In the genomic region with DNA sequence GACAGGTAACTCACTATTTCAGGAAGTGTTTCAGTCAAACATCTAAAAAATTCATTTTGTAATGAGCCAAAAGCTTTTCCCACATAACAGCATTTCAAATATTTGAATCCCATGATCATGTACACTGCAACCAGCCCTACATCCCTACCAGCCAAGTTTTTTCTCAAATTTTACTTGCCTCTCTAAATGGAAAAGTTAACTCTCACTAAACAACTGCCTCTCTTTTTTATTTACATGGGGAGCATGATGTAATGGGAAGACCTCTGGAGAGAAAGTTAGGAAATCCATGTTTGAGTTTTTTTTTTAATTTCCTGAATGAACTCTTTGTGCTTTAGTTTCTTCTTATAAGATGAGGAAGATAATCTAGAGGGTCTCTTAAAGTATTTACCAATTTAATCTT, we compare ENCODE assay signal across 20 cellular contexts.
DNase-seq lines count a peak whose midpoint lies in the region; ATAC-seq and TF ChIP-seq lines count a peak whose summit lies in the region.
"Had no signal": no experiment of that assay in that cellular context is flagged by ENCODE, and none has a peak within 500 bp of the region (broad histone marks: within the 10 kb centered on the region; RNA-seq: fewer than 3 reads in every experiment).

No MANE protein-coding gene starts in this region.

- no peaks in the 10 kb centered on the region for H3K4me1 ChIP-seq in left lung
- H3K4me1 ChIP-seq in CD8-positive, alpha-beta T cell (ENCODE audit: insufficient read depth, low read length), result no peaks in the 10 kb centered on the region
- H3K4me1 ChIP-seq: Peyer's patch had no signal

- TF ChIP-seq CTCF in dorsolateral prefrontal cortex (IDR thresholded peaks at IDR 0.05 in 54 of 56, conservative IDR thresholded peaks at IDR 0.05 in 2 of 56; ENCODE audit: low read depth in 1 of 56, partially characterized antibody in 56 of 56), result no peak
- no peak for TF ChIP-seq CTCF in left lung (IDR thresholded peaks at IDR 0.05)
- TF ChIP-seq CTCF in HFFc6 (IDR thresholded peaks at IDR 0.05), result no peak
- TF ChIP-seq CTCF in CD8-positive, alpha-beta T cell (IDR thresholded peaks at IDR 0.05), result no peak

- H3K4me1 Mint-ChIP-seq in HFFc6 (ENCODE audit: low read depth), result peaks cover 15% of the 10 kb centered on the region
- H3K4me1 Mint-ChIP-seq in CD8-positive, alpha-beta T cell (ENCODE audit: low read depth), result no peaks in the 10 kb centered on the region
- H3K4me1 Mint-ChIP-seq: B cell had no signal

- DNase-seq in Right ventricle myocardium superior (no peak), left cardiac atrium (no peak), dorsolateral prefrontal cortex (no peak), left lung (no peak), HFFc6 (no peak), RKO (ENCODE audit: low spot score) (no peak), NCI-H526 (lab: John Stamatoyannopoulos, UW) (no peak)
- DNase-seq in CD8-positive, alpha-beta T cell, result no peak
- DNase-seq: 8988T, COR-L47, DMS 273 treated with DMSO at 0.1 percent for 48 hours, DND-41, HCEC 1CT, NCI-H1092 treated with DMSO at 0.1 percent for 48 hours, NCI-H146, NCI-H2171 treated with DMSO at 0.1 percent for 48 hours, Peyer's patch, SHP77 had no signal

- H3K9me3 Mint-ChIP-seq in HFFc6, result no peaks in the 10 kb centered on the region
- H3K9me3 Mint-ChIP-seq in CD8-positive, alpha-beta T cell, result no peaks in the 10 kb centered on the region

- no peak overlapping the region for H3K4me3 Mint-ChIP-seq in HFFc6
- H3K4me3 Mint-ChIP-seq in CD8-positive, alpha-beta T cell, result no peak overlapping the region
- H3K4me3 Mint-ChIP-seq: B cell had no signal

- intact Hi-C loops in Right ventricle myocardium superior (cut with DNase I), result no loop called here
- intact Hi-C loops in left cardiac atrium (cut with DNase I), result no loop called here
- intact Hi-C loops in dorsolateral prefrontal cortex (cut with DNase I), result no loop called here
- intact Hi-C loops in left lung (cut with DNase I), result no loop called here
- intact Hi-C loops in CD8-positive, alpha-beta T cell (cut with DNase I, micrococcal nuclease), result no loop called here

- peak overlapping the region in 38 of 59 donors; percentile 1 to 83 (median 34) for H3K27ac ChIP-seq in dorsolateral prefrontal cortex
- no peak overlapping the region for H3K27ac ChIP-seq in left lung
- no peak overlapping the region for H3K27ac ChIP-seq in CD8-positive, alpha-beta T cell (ENCODE audit: low read depth, low read length)
- H3K27ac ChIP-seq: HL-60, Peyer's patch had no signal

- H3K36me3 Mint-ChIP-seq in HFFc6 (ENCODE audit: low read depth), result no peaks in the 10 kb centered on the region
- no peaks in the 10 kb centered on the region for H3K36me3 Mint-ChIP-seq in CD8-positive, alpha-beta T cell

- no peaks in the 10 kb centered on the region for H3K27me3 Mint-ChIP-seq in HFFc6 (ENCODE audit: insufficient read depth)
- peaks cover 7% of the 10 kb centered on the region for H3K27me3 Mint-ChIP-seq in CD8-positive, alpha-beta T cell (ENCODE audit: low read depth)
- H3K27me3 Mint-ChIP-seq: B cell had no signal

- no peak overlapping the region for H3K27ac Mint-ChIP-seq in HFFc6
- H3K27ac Mint-ChIP-seq in CD8-positive, alpha-beta T cell, result no peak overlapping the region
- H3K27ac Mint-ChIP-seq: B cell had no signal

- POLR2A ChIA-PET in CD8-positive, alpha-beta T cell (lab: Charles Lee), result no interaction called here

- no peaks in the 10 kb centered on the region for H3K36me3 ChIP-seq in left lung
- no peaks in the 10 kb centered on the region for H3K36me3 ChIP-seq in CD8-positive, alpha-beta T cell (ENCODE audit: insufficient read depth, low read length)
- H3K36me3 ChIP-seq: Peyer's patch had no signal

- ATAC-seq in Right ventricle myocardium superior (ENCODE audit: poor library complexity) (peak; percentile 81), left cardiac atrium (no peak), left lung (peak; percentile 42)
- no peak for ATAC-seq in CD8-positive, alpha-beta T cell

- no peaks in the 10 kb centered on the region for H3K9me3 ChIP-seq in left lung
- no peaks in the 10 kb centered on the region for H3K9me3 ChIP-seq in CD8-positive, alpha-beta T cell (ENCODE audit: low read length)
- H3K9me3 ChIP-seq: Peyer's patch had no signal

- CTCF ChIA-PET in CD8-positive, alpha-beta T cell (lab: Charles Lee), result interaction anchor here (1.1 to 6.5 kb wide), 3 partner anchors 194 to 843 kb away, joined by 3 to 68 read pairs (median 7); no protein-coding TSS in a partner anchor

- no peak overlapping the region for H3K4me3 ChIP-seq in dorsolateral prefrontal cortex
- no peak overlapping the region for H3K4me3 ChIP-seq in left lung
- H3K4me3 ChIP-seq in CD8-positive, alpha-beta T cell (ENCODE audit: low read depth, low read length), result no peak overlapping the region
- H3K4me3 ChIP-seq: Peyer's patch had no signal

- no peaks in the 10 kb centered on the region for H3K27me3 ChIP-seq in dorsolateral prefrontal cortex
- H3K27me3 ChIP-seq in left lung, result no peaks in the 10 kb centered on the region
- no peaks in the 10 kb centered on the region for H3K27me3 ChIP-seq in CD8-positive, alpha-beta T cell (ENCODE audit: insufficient read depth, low read length)
- H3K27me3 ChIP-seq: Peyer's patch had no signal

Comparison
In these comparisons a context has a peak if more than half of its experiments do, and no peak if none do; other contexts are left out.
1. ATAC-seq: peak in Right ventricle myocardium superior (single experiment) and left lung (single experiment); none in left cardiac atrium (0 of 2) and CD8-positive, alpha-beta T cell (single experiment).
2. H3K27ac ChIP-seq: peak in dorsolateral prefrontal cortex (38 of 59); none in left lung (0 of 2) and CD8-positive, alpha-beta T cell (single experiment).